Comparison of ENCODE assay signal across 8 cellular contexts in the genomic region with DNA sequence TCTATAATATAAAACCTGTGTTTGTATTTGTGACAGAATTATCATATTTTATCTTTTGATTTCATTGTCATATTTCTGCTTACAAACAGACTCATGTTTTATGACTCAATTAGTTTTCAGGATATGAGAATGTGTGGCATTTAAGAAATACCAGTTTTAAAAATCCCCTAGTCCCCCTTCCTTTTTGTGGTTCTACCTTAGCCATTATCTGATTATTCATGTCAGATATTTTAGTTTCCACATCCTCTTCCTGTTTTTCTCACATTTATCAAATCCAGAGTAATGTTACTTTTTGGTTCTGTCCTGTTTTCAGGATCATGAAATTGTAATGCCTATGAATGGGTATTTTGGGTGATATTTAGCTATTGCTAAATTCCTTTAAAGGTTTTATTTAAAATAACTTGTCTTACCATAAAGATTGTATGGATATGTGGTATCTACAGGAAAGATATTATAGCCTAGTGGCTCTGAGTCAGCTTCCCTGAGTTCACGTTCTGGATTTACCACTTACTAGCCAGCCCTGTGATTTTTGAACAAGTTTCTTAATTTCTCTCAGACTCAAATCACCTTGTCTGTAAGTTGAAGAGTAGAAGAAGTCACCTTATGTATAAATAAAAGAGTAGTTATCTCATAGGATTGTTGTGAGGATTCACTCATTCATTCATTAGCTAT.
A peak's percentile ranks its signal among the peaks of the same experiment; 100 is the strongest.
DNase-seq lines count a peak whose midpoint lies in the region; ATAC-seq and TF ChIP-seq lines count a peak whose summit lies in the region.
"Not testable (repeated sequence)": the region's sequence is repeated elsewhere in the genome, so short reads cannot be mapped to it uniquely, and the experiment has no call there.

No MANE protein-coding gene starts in this region.

- not testable (repeated sequence) for H3K4me3 ChIP-seq in RWPE2 (ENCODE audit: severe bottlenecking); osteoblast (ENCODE audit: insufficient read depth, low read length)

- not testable (repeated sequence) for H3K4me1 Mint-ChIP-seq in CD14-positive monocyte; chondrocyte (ENCODE audit: low read depth)
- peaks cover 6 to 23% (median 12%) of the 10 kb centered on the region in 3 donors for H3K4me1 Mint-ChIP-seq in IgD-negative memory B cell
- H3K4me1 Mint-ChIP-seq in activated T-cell treated with anti-CD3 and anti-CD28 coated beads, Interleukin-2, amount 50 U/mL, for 4 hours (ENCODE audit: low read depth): peaks cover 16% of the 10 kb centered on the region

- H3K27me3 ChIP-seq in RWPE2 (ENCODE audit: insufficient read depth, poor library complexity, severe bottlenecking); osteoblast (ENCODE audit: insufficient read depth, low read length): not testable (repeated sequence)

- DNase-seq in CD14-positive monocyte (ENCODE audit: low spot score); RWPE2 (ENCODE audit: low spot score); activated T-cell treated with anti-CD3 and anti-CD28 coated beads, Interleukin-2, amount 50 U/mL, for 4 hours; chondrocyte (ENCODE audit: low spot score); osteoblast (ENCODE audit: insufficient read length, low spot score, missing footprints): not testable (repeated sequence)

- H3K9me3 Mint-ChIP-seq in CD14-positive monocyte; IgD-negative memory B cell; activated T-cell treated with anti-CD3 and anti-CD28 coated beads, Interleukin-2, amount 50 U/mL, for 4 hours; chondrocyte (ENCODE audit: low read depth): not testable (repeated sequence)

- H3K4me3 Mint-ChIP-seq in CD14-positive monocyte; IgD-negative memory B cell; chondrocyte (ENCODE audit: unreplicated experiment): not testable (repeated sequence)
- peak overlapping the region; percentile 41 for H3K4me3 Mint-ChIP-seq in activated T-cell treated with anti-CD3 and anti-CD28 coated beads, Interleukin-2, amount 50 U/mL, for 4 hours

- H3K4me1 ChIP-seq in RWPE2 (ENCODE audit: insufficient read depth, poor library complexity, severe bottlenecking); osteoblast (ENCODE audit: insufficient read depth, low read length): not testable (repeated sequence)

- not testable (repeated sequence) for H3K9me3 ChIP-seq in RWPE2 (ENCODE audit: severe bottlenecking); osteoblast (ENCODE audit: low read depth, low read length)

- H3K4me2 ChIP-seq in osteoblast (ENCODE audit: insufficient read depth, low read length): peak overlapping the region; percentile 45

- H4K20me1 ChIP-seq in osteoblast (ENCODE audit: insufficient read depth, low read length): not testable (repeated sequence)

- H3K36me3 Mint-ChIP-seq in CD14-positive monocyte: peaks cover 37 to 39% of the 10 kb centered on the region in 2 donors
- H3K36me3 Mint-ChIP-seq in IgD-negative memory B cell: not testable (repeated sequence)
- H3K36me3 Mint-ChIP-seq in activated T-cell treated with anti-CD3 and anti-CD28 coated beads, Interleukin-2, amount 50 U/mL, for 4 hours (ENCODE audit: insufficient read depth): peaks cover 24% of the 10 kb centered on the region
- peaks cover 32% of the 10 kb centered on the region for H3K36me3 Mint-ChIP-seq in chondrocyte (ENCODE audit: low read depth)

- not testable (repeated sequence) for H2AFZ ChIP-seq in osteoblast (ENCODE audit: low read length)

- not testable (repeated sequence) for H3K27me3 Mint-ChIP-seq in CD14-positive monocyte (ENCODE audit: low read depth in 3 of 3); IgD-negative memory B cell; activated T-cell treated with anti-CD3 and anti-CD28 coated beads, Interleukin-2, amount 50 U/mL, for 4 hours (ENCODE audit: low read depth); chondrocyte (ENCODE audit: low read depth)

- ATAC-seq in GM18861 (IDR thresholded peaks at IDR 0.05; ENCODE audit: unreplicated experiment): peak; percentile 66
- peak; percentile 70 for ATAC-seq in HG02759 (IDR thresholded peaks at IDR 0.05; ENCODE audit: unreplicated experiment)
- peak; percentile 28 for ATAC-seq in RWPE2 (ENCODE audit: low read depth)
- peak; percentile 88 to 90 for ATAC-seq in activated T-cell treated with anti-CD3 and anti-CD28 coated beads, Interleukin-2, amount 50 U/mL, for 4 hours

- H3K27ac Mint-ChIP-seq in CD14-positive monocyte (peak overlapping the region in 5 of 7 donors; percentile 67 to 89 (median 82)), IgD-negative memory B cell (peak overlapping the region in 2 of 3 donors; percentile 4 to 76), chondrocyte (ENCODE audit: unreplicated experiment) (peak overlapping the region; percentile 96)

- TF ChIP-seq CTCF in CD14-positive monocyte (IDR thresholded peaks at IDR 0.05); RWPE2 (IDR thresholded peaks at IDR 0.05; ENCODE audit: poor library complexity, severe bottlenecking); chondrocyte (IDR thresholded peaks at IDR 0.05); osteoblast (IDR thresholded peaks at IDR 0.05; ENCODE audit: extremely low read depth, low read depth, low read length): not testable (repeated sequence)

- H3K79me2 ChIP-seq in osteoblast (ENCODE audit: insufficient read depth, low read length): not testable (repeated sequence)

- H3K36me3 ChIP-seq in RWPE2 (ENCODE audit: low read depth) (peaks cover 35% of the 10 kb centered on the region), osteoblast (ENCODE audit: insufficient read depth, low read length) (peaks cover 35% of the 10 kb centered on the region)

- H3K27ac ChIP-seq in RWPE2 (ENCODE audit: poor library complexity, severe bottlenecking): peak overlapping the region; percentile 93
- peak overlapping the region; percentile 77 for H3K27ac ChIP-seq in osteoblast (ENCODE audit: low read depth, low read length)

- intact Hi-C loops in CD14-positive monocyte (cut with micrococcal nuclease): not testable (repeated sequence)

Comparison
In these comparisons a context has a peak if more than half of its experiments do, and no peak if none do; other contexts are left out.
1. H3K27ac Mint-ChIP-seq: peak in every context shown above with its lines; median percentile 96 in chondrocyte; 82 in CD14-positive monocyte; 40 in IgD-negative memory B cell.
2. ATAC-seq: peak in every context shown above with its lines; median percentile 89 in activated T-cell treated with anti-CD3 and anti-CD28 coated beads, Interleukin-2, amount 50 U/mL, for 4 hours; 70 in HG02759; 66 in GM18861; 28 in RWPE2.